ENCODE assay signal across 23 cellular contexts in genomic region chr22:25149014-25149413, GRCh38. TPM values are rescaled to one million over a fixed set of nuclear protein-coding genes. Genes with fewer than 3 reads are reported as not detected.
"Had no signal": no experiment of that assay in that cellular context is flagged by ENCODE, and none has a peak within 500 bp of the region (broad histone marks: within the 10 kb centered on the region; RNA-seq: fewer than 3 reads in every experiment).

No MANE protein-coding gene starts in this region.

- H3K27me3 ChIP-seq: brain microvascular endothelial cell, heart left ventricle had no signal

- FAIRE-seq: colon, islet of Langerhans had no signal

- DNase-seq: activated CD4-positive, alpha-beta T cell treated with anti-CD3 and anti-CD28 coated beads, Interleukin-2, amount 10 ng/mL, durations not matched to agents 7 days and 5 days; activated CD8-positive, alpha-beta T cell treated with anti-CD3 and anti-CD28 coated beads, Interleukin-2, amount 10 ng/mL, durations not matched to agents 7 days and 5 days; activated gamma-delta T cell treated with Interleukin-2 at 50 U/mL for 16 hours; aorta; brain microvascular endothelial cell; central memory CD4-positive, alpha-beta T cell; effector memory CD4-positive, alpha-beta T cell; heart left ventricle; naive B cell; occipital lobe; stimulated activated CD4-positive, alpha-beta T cell treated with anti-CD3 and anti-CD28 coated beads, Interleukin-2, amount 100 ng/mL, for 48 hours; stimulated activated CD8-positive, alpha-beta memory T cell treated with anti-CD3 and anti-CD28 coated beads, Interleukin-4, amount 100 ng/mL, for 48 hours; stimulated activated naive CD4-positive, alpha-beta T cell; T-helper 2 cell had no signal

- H3K9me3 ChIP-seq: heart left ventricle, thoracic aorta had no signal

- H3K36me3 ChIP-seq: brain microvascular endothelial cell, heart left ventricle, thoracic aorta had no signal

- H3K4me3 ChIP-seq: heart left ventricle, thoracic aorta had no signal

- H3K27ac ChIP-seq: brain microvascular endothelial cell had no signal

RNA-seq across cellular contexts. Expression of gene CRYBB3, which starts 50.6 kb away (rescaled TPM):
- total RNA-seq: activated CD8-positive, alpha-beta T cell treated with anti-CD3 and anti-CD28 coated beads, Interleukin-2, amount 10 ng/mL, durations not matched to agents 7 days and 5 days; dermis microvascular lymphatic vessel endothelial cell; left cardiac atrium; mesenteric fat pad; neural crest cell; occipital lobe; renal cortical epithelial cell; ureter had no signal
- polyA plus RNA-seq: heart left ventricle had no signal
